In the genomic region with DNA sequence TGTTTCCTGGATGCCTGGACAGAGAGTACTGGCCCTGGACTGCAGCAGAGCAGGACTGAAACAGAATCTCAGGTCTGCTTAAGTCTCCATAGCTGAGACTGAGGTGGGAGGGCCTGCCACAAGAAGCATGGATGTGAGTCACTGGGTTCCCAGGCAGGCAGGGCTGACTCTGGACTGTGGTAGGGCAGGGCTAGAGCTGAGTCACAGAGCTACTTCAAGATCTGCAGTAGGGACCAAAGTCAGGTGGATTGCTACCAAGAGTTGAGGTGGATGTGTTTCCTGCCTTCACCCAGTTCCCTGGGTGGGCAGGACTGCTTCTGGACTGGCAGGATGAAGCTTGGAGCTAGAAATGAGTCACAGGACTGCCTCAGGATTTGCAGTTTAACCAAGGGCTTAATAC, we compare ENCODE assay signal across 21 cellular contexts.
A peak's percentile ranks its signal among the peaks of the same experiment; 100 is the strongest.
DNase-seq lines count a peak whose midpoint lies in the region; ATAC-seq and TF ChIP-seq lines count a peak whose summit lies in the region.
"Had no signal": no experiment of that assay in that cellular context is flagged by ENCODE, and none has a peak within 500 bp of the region (broad histone marks: within the 10 kb centered on the region; RNA-seq: fewer than 3 reads in every experiment).

No MANE protein-coding gene starts in this region.

- ATAC-seq in stimulated activated naive CD8-positive, alpha-beta T cell treated with anti-CD3 and anti-CD28 coated beads, Interleukin-15, Interleukin-2, amounts not matched to agents 100 U/mL and 50 U/mL, for 24 hours = peak; percentile 63
- ATAC-seq in stimulated activated naive CD8-positive, alpha-beta T cell treated with anti-CD3 and anti-CD28 coated beads, Interleukin-15, amount 100 ng/mL, for 72 hours = no peak
- ATAC-seq in foreskin keratinocyte (peak; percentile 100), sciatic nerve (no peak), GM23338 (no peak)
- ATAC-seq in activated CD4-positive, CD25-positive, alpha-beta regulatory T cell treated with anti-CD3 and anti-CD28 coated beads, Interleukin-2, amount 50 U/mL, for 24 hours = no peak
- ATAC-seq: stimulated activated naive B cell treated with anti-CD40 and anti-IgM and Interleukin-4, amounts not matched to agents 10 μg/mL and 1 μg/mL and 100 μg/mL, for 72 hours had no signal

- no peak overlapping the region for H3K4me2 ChIP-seq in GM23338
- H3K4me2 ChIP-seq: BLaER1 treated with 17β-estradiol and CSF1 and Interleukin-3, amounts not matched to agents 10 nM and 100 nM had no signal

- H3K36me3 ChIP-seq in left ventricle myocardium inferior (no peaks in the 10 kb centered on the region), GM23338 (ENCODE audit: insufficient read depth) (no peaks in the 10 kb centered on the region)
- H3K36me3 ChIP-seq: BLaER1 treated with 17β-estradiol and CSF1 and Interleukin-3, amounts not matched to agents 10 nM and 100 nM; brain microvascular endothelial cell; HAP-1; neutrophil; SJCRH30 had no signal

- no peaks in the 10 kb centered on the region for H3K36me3 Mint-ChIP-seq in GM23338 (ENCODE audit: low read depth)
- H3K36me3 Mint-ChIP-seq: memory B cell; stimulated activated naive B cell treated with anti-CD40 and anti-IgM and Interleukin-4, amounts not matched to agents 10 μg/mL and 1 μg/mL and 100 μg/mL, for 72 hours had no signal

- no peaks in the 10 kb centered on the region for H3K79me2 ChIP-seq in GM23338 (replicated peaks; ENCODE audit: insufficient read depth)

- H3K4me3 Mint-ChIP-seq in stimulated activated naive CD8-positive, alpha-beta T cell treated with anti-CD3 and anti-CD28 coated beads, Interleukin-15, amount 100 ng/mL, for 72 hours = no peak overlapping the region
- no peak overlapping the region for H3K4me3 Mint-ChIP-seq in GM23338
- H3K4me3 Mint-ChIP-seq: memory B cell; stimulated activated naive B cell treated with anti-CD40 and anti-IgM and Interleukin-4, amounts not matched to agents 10 μg/mL and 1 μg/mL and 100 μg/mL, for 72 hours had no signal

- no peaks in the 10 kb centered on the region for H3K4me1 Mint-ChIP-seq in stimulated activated naive CD8-positive, alpha-beta T cell treated with anti-CD3 and anti-CD28 coated beads, Interleukin-15, amount 100 ng/mL, for 72 hours
- H3K4me1 Mint-ChIP-seq in GM23338 = no peaks in the 10 kb centered on the region
- H3K4me1 Mint-ChIP-seq: memory B cell; stimulated activated naive B cell treated with anti-CD40 and anti-IgM and Interleukin-4, amounts not matched to agents 10 μg/mL and 1 μg/mL and 100 μg/mL, for 72 hours had no signal

- H3K4me3 ChIP-seq in left ventricle myocardium inferior (no peak overlapping the region), GM23338 (no peak overlapping the region)
- H3K4me3 ChIP-seq: BLaER1 treated with 17β-estradiol and CSF1 and Interleukin-3, amounts not matched to agents 10 nM and 100 nM; dorsolateral prefrontal cortex; HAP-1; SJCRH30 had no signal

- intact Hi-C loops in left ventricle myocardium inferior (cut with micrococcal nuclease) = no loop called here
- intact Hi-C loops in sciatic nerve (cut with DNase I) = no loop called here

- CTCF ChIA-PET in RWPE1 (lab: Yijun Ruan, JAX) = interaction anchor here (0.7 kb wide), 1 partner anchor 403 kb away, joined by 3 read pairs; no protein-coding TSS in a partner anchor

- no peak for DNase-seq in stimulated activated naive CD8-positive, alpha-beta T cell treated with anti-CD3 and anti-CD28 coated beads, Interleukin-15, Interleukin-2, amounts not matched to agents 100 U/mL and 50 U/mL, for 24 hours
- no peak for DNase-seq in stimulated activated naive CD8-positive, alpha-beta T cell treated with anti-CD3 and anti-CD28 coated beads, Interleukin-15, amount 100 ng/mL, for 72 hours
- DNase-seq in RWPE1 (ENCODE audit: low spot score) (peak; percentile 78), foreskin keratinocyte (peak; percentile 92 to 95), left ventricle myocardium inferior (no peak), sciatic nerve (ENCODE audit: low spot score) (no peak), GM23338 (ENCODE audit: low spot score) (no peak)
- DNase-seq: activated gamma-delta T cell; brain microvascular endothelial cell; DMS153; dorsolateral prefrontal cortex; NCI-H1105; NCI-H2227 treated with DMSO at 0.1 percent for 48 hours; SJCRH30; stimulated activated naive B cell treated with anti-CD40 and anti-IgM and Interleukin-4, amounts not matched to agents 10 μg/mL and 1 μg/mL and 100 μg/mL, for 72 hours; T1000 had no signal

- TF ChIP-seq CTCF in RWPE1 (conservative IDR thresholded peaks at IDR 0.05; ENCODE audit: low read depth) = no peak
- no peak for TF ChIP-seq CTCF in foreskin keratinocyte (conservative IDR thresholded peaks at IDR 0.05)
- no peak for TF ChIP-seq CTCF in left ventricle myocardium inferior (IDR thresholded peaks at IDR 0.05; ENCODE audit: borderline replicate concordance)
- no peak for TF ChIP-seq CTCF in GM23338 (conservative IDR thresholded peaks at IDR 0.05; ENCODE audit: low read depth in 2 of 2)

- no peak overlapping the region for H2AFZ ChIP-seq in GM23338

- no peak overlapping the region for H3K27ac Mint-ChIP-seq in stimulated activated naive CD8-positive, alpha-beta T cell treated with anti-CD3 and anti-CD28 coated beads, Interleukin-15, amount 100 ng/mL, for 72 hours
- H3K27ac Mint-ChIP-seq in GM23338 = no peak overlapping the region
- H3K27ac Mint-ChIP-seq: memory B cell; stimulated activated naive B cell treated with anti-CD40 and anti-IgM and Interleukin-4, amounts not matched to agents 10 μg/mL and 1 μg/mL and 100 μg/mL, for 72 hours had no signal

- H3K27me3 ChIP-seq in foreskin keratinocyte (no peaks in the 10 kb centered on the region), left ventricle myocardium inferior (ENCODE audit: low read depth) (peaks cover 9% of the 10 kb centered on the region), GM23338 (ENCODE audit: insufficient read depth) (no peaks in the 10 kb centered on the region)
- H3K27me3 ChIP-seq: BLaER1 treated with 17β-estradiol and CSF1 and Interleukin-3, amounts not matched to agents 10 nM and 100 nM; brain microvascular endothelial cell; neutrophil; SJCRH30 had no signal

- H3K4me1 ChIP-seq in foreskin keratinocyte (peaks cover 4% of the 10 kb centered on the region), left ventricle myocardium inferior (no peaks in the 10 kb centered on the region), GM23338 (ENCODE audit: insufficient read depth) (no peaks in the 10 kb centered on the region)
- H3K4me1 ChIP-seq: HAP-1, SJCRH30 had no signal

- peak overlapping the region; percentile 79 for H3K27ac ChIP-seq in RWPE1
- H3K27ac ChIP-seq in foreskin keratinocyte = peak overlapping the region; percentile 53
- H3K27ac ChIP-seq in left ventricle myocardium inferior (replicated peaks) = no peak overlapping the region
- H3K27ac ChIP-seq in GM23338 (ENCODE audit: low read depth) = no peak overlapping the region
- H3K27ac ChIP-seq: BLaER1 treated with 17β-estradiol and CSF1 and Interleukin-3, amounts not matched to agents 10 nM and 100 nM; brain microvascular endothelial cell; dorsolateral prefrontal cortex; neutrophil; SJCRH30 had no signal

- no peaks in the 10 kb centered on the region for H3K9me2 ChIP-seq in GM23338 (ENCODE audit: insufficient read depth)

- H3K9me3 Mint-ChIP-seq in stimulated activated naive CD8-positive, alpha-beta T cell treated with anti-CD3 and anti-CD28 coated beads, Interleukin-15, amount 100 ng/mL, for 72 hours = peaks cover 9 to 15% of the 10 kb centered on the region in 2 donors
- peaks cover 4% of the 10 kb centered on the region; the same call in 2 of the 3 replicates for H3K9me3 Mint-ChIP-seq in GM23338

- H3K9me3 ChIP-seq in left ventricle myocardium inferior (replicated peaks) = peaks cover 26% of the 10 kb centered on the region
- H3K9me3 ChIP-seq: HAP-1, neutrophil, SJCRH30 had no signal

- no peaks in the 10 kb centered on the region for H3F3A ChIP-seq in GM23338 (replicated peaks; ENCODE audit: low read depth)

- no peaks in the 10 kb centered on the region for H3K27me3 Mint-ChIP-seq in stimulated activated naive CD8-positive, alpha-beta T cell treated with anti-CD3 and anti-CD28 coated beads, Interleukin-15, amount 100 ng/mL, for 72 hours
- H3K27me3 Mint-ChIP-seq in GM23338 (ENCODE audit: insufficient read depth, low read depth, poor library complexity) = no peaks in the 10 kb centered on the region
- H3K27me3 Mint-ChIP-seq: memory B cell; stimulated activated naive B cell treated with anti-CD40 and anti-IgM and Interleukin-4, amounts not matched to agents 10 μg/mL and 1 μg/mL and 100 μg/mL, for 72 hours had no signal

- POLR2A ChIA-PET in RWPE1 (lab: Yijun Ruan, JAX; ENCODE audit: low non-redundant PET) = no interaction called here

- no peaks in the 10 kb centered on the region for H4K20me1 ChIP-seq in GM23338 (replicated peaks; ENCODE audit: insufficient read depth)
- H4K20me1 ChIP-seq: BLaER1 treated with 17β-estradiol and CSF1 and Interleukin-3, amounts not matched to agents 10 nM and 100 nM had no signal

TF ChIP-seq in GM23338, 12 proteins besides CTCF, POLR2A, EP300 and RAD21 (continues in another document):
- no peak for TF ChIP-seq STAT1 (IDR thresholded peaks at IDR 0.05; ENCODE audit: unreplicated experiment)
- no peak for TF ChIP-seq REST (IDR thresholded peaks at IDR 0.05; ENCODE audit: unreplicated experiment)
- no peak for TF ChIP-seq ZNF114 (CRISPR knock-in tag; IDR thresholded peaks at IDR 0.05)
- TF ChIP-seq ZNF331 (CRISPR knock-in tag; IDR thresholded peaks at IDR 0.05; ENCODE audit: low read depth) = no peak
- TF ChIP-seq POLR2AphosphoS5 (IDR thresholded peaks at IDR 0.05; ENCODE audit: low read depth) = no peak

Comparison
In these comparisons a context has a peak if more than half of its experiments do, and no peak if none do; other contexts are left out.
1. ATAC-seq: peak in stimulated activated naive CD8-positive, alpha-beta T cell treated with anti-CD3 and anti-CD28 coated beads, Interleukin-15, Interleukin-2, amounts not matched to agents 100 U/mL and 50 U/mL, for 24 hours (single experiment) and foreskin keratinocyte (single experiment); none in stimulated activated naive CD8-positive, alpha-beta T cell treated with anti-CD3 and anti-CD28 coated beads, Interleukin-15, amount 100 ng/mL, for 72 hours (single experiment), activated CD4-positive, CD25-positive, alpha-beta regulatory T cell treated with anti-CD3 and anti-CD28 coated beads, Interleukin-2, amount 50 U/mL, for 24 hours (0 of 2), sciatic nerve (single experiment) and GM23338 (single experiment).
2. DNase-seq: peak in RWPE1 (single experiment) and foreskin keratinocyte (2 of 2); none in stimulated activated naive CD8-positive, alpha-beta T cell treated with anti-CD3 and anti-CD28 coated beads, Interleukin-15, Interleukin-2, amounts not matched to agents 100 U/mL and 50 U/mL, for 24 hours (single experiment), stimulated activated naive CD8-positive, alpha-beta T cell treated with anti-CD3 and anti-CD28 coated beads, Interleukin-15, amount 100 ng/mL, for 72 hours (0 of 2), left ventricle myocardium inferior (single experiment), sciatic nerve (single experiment) and GM23338 (single experiment).
3. H3K27ac ChIP-seq: peak in RWPE1 (single experiment) and foreskin keratinocyte (single experiment); none in left ventricle myocardium inferior (single experiment) and GM23338 (single experiment).